ENCODE assay signal across 9 cellular contexts in genomic region chr5:10536931-10537579, GRCh38. TPM values are rescaled to one million over a fixed set of nuclear protein-coding genes. Genes with fewer than 3 reads are reported as not detected.
A peak's percentile ranks its signal among the peaks of the same experiment; 100 is the strongest.
DNase-seq lines count a peak whose midpoint lies in the region; ATAC-seq and TF ChIP-seq lines count a peak whose summit lies in the region.
"Had no signal": no experiment of that assay in that cellular context is flagged by ENCODE, and none has a peak within 500 bp of the region (broad histone marks: within the 10 kb centered on the region; RNA-seq: fewer than 3 reads in every experiment).

No MANE protein-coding gene starts in this region.

- dilution Hi-C loops in IMR-90 (cut with HindIII; ENCODE audit: low sequenced_read_pairs, unreplicated experiment): no loop called here

- no peak overlapping the region for H4K5ac ChIP-seq in IMR-90 (ENCODE audit: low read depth, low read length)

- POLR2A ChIA-PET in SK-N-SH (lab: Yijun Ruan, JAX) (no interaction called here), IMR-90 (lab: Charles Lee; ENCODE audit: unreplicated experiment) (interaction anchor here (0.6 kb wide), 1 partner anchor 9 kb away, joined by 10 read pairs; no protein-coding TSS in a partner anchor)

- no peak overlapping the region for H3K27ac ChIP-seq in SK-N-SH (ENCODE audit: low read depth in 2 of 2, low read length in 1 of 2)
- no peak overlapping the region for H3K27ac ChIP-seq in IMR-90 (ENCODE audit: insufficient read depth, low read length)
- peak overlapping the region; percentile 91 for H3K27ac ChIP-seq in angular gyrus (ENCODE audit: low read depth, low read length)
- no peak overlapping the region for H3K27ac ChIP-seq in sigmoid colon

- H3K79me2 ChIP-seq in SK-N-SH (ENCODE audit: insufficient read depth): no peaks in the 10 kb centered on the region

- H3K27me3 ChIP-seq in SK-N-SH (ENCODE audit: insufficient read depth) (no peaks in the 10 kb centered on the region), IMR-90 (ENCODE audit: control insufficient read depth, insufficient read depth, low read length) (no peaks in the 10 kb centered on the region), sigmoid colon (peaks cover 5 to 51% (median 10%) of the 10 kb centered on the region in 3 donors)

- H3F3A ChIP-seq in SK-N-SH (replicated peaks; ENCODE audit: insufficient read depth): peaks cover 5% of the 10 kb centered on the region

- no peak overlapping the region for H2BK5ac ChIP-seq in IMR-90 (ENCODE audit: low read depth, low read length, poor library complexity, severe bottlenecking)

- WGBS in SK-N-SH (ENCODE audit: low lambda C conversion rate): 86% methylated on average over 13 of the region's 13 CpGs
- 19% methylated on average over 9 of the region's 13 CpGs; no CpG with 5 or more reads in 1 of the 2 experiments for WGBS in IMR-90 (ENCODE audit: extremely low coverage in 2 of 2, insufficient read length in 1 of 2), 2 experiments
- 35% methylated on average over 13 of the region's 13 CpGs for WGBS in sigmoid colon, 2 donors

- no peaks in the 10 kb centered on the region for H4K20me1 ChIP-seq in SK-N-SH (ENCODE audit: insufficient read depth)
- no peaks in the 10 kb centered on the region for H4K20me1 ChIP-seq in IMR-90 (ENCODE audit: insufficient read depth, low read length)

- no peak overlapping the region for H2AK9ac ChIP-seq in IMR-90 (replicated peaks; ENCODE audit: low read depth, low read length, poor library complexity)

- intact Hi-C loops in IMR-90 (cut with micrococcal nuclease) (no loop called here), sigmoid colon (cut with DNase I) (no loop called here)

- H3K4me3 ChIP-seq in SK-N-SH (ENCODE audit: low read depth in 2 of 2, low read length in 1 of 2) (no peak overlapping the region), IMR-90 (ENCODE audit: insufficient read depth, low read depth, low read length) (no peak overlapping the region), sigmoid colon (no peak overlapping the region)

- no peaks in the 10 kb centered on the region for H3K9me2 ChIP-seq in SK-N-SH

- H3K4me2 ChIP-seq in SK-N-SH (no peak overlapping the region), IMR-90 (ENCODE audit: low read depth, low read length) (peak overlapping the region; percentile 64)

- no peak for TF ChIP-seq EP300 in SK-N-SH (IDR thresholded peaks at IDR 0.05; ENCODE audit: borderline replicate concordance in 1 of 2, low read depth in 1 of 2, low read length in 1 of 2)
- no peak for TF ChIP-seq EP300 in sigmoid colon (IDR thresholded peaks at IDR 0.05)

- TF ChIP-seq RAD21 in SK-N-SH (IDR thresholded peaks at IDR 0.05; ENCODE audit: low read length): no peak
- TF ChIP-seq RAD21 in IMR-90 (IDR thresholded peaks at IDR 0.05; ENCODE audit: low read length): no peak

- no peak overlapping the region for H3K14ac ChIP-seq in IMR-90 (replicated peaks; ENCODE audit: low read depth, low read length)

- no peak overlapping the region for H3K4ac ChIP-seq in IMR-90 (ENCODE audit: low read depth, low read length)

- H4K91ac ChIP-seq in IMR-90 (ENCODE audit: insufficient read depth, low read depth, low read length): no peak overlapping the region

- ATAC-seq in SK-N-SH treated with all-trans-retinoic acid at 6 μM for 48 hours: no peak
- ATAC-seq in IMR-90 (ENCODE audit: low read depth): peak; percentile 31
- no peak for ATAC-seq in GM21825 (IDR thresholded peaks at IDR 0.05; ENCODE audit: unreplicated experiment)

- H2BK20ac ChIP-seq in IMR-90 (ENCODE audit: low read depth, low read length): no peak overlapping the region

- TF ChIP-seq CTCF in SK-N-SH (IDR thresholded peaks at IDR 0.05): no peak
- TF ChIP-seq CTCF in IMR-90 (conservative IDR thresholded peaks at IDR 0.05; ENCODE audit: low read depth, low read length): no peak
- no peak for TF ChIP-seq CTCF in sigmoid colon (IDR thresholded peaks at IDR 0.05)

- no peak overlapping the region; the same call in 1 of the 2 replicates for H3K18ac ChIP-seq in IMR-90 (ENCODE audit: low read depth, low read length)

- no peak overlapping the region for H3K56ac ChIP-seq in IMR-90 (ENCODE audit: extremely low read depth, insufficient read depth, low read length)

- no peak overlapping the region for H2BK15ac ChIP-seq in IMR-90 (ENCODE audit: low read depth, low read length)

- DNase-seq in SK-N-SH (no peak), IMR-90 (no peak), sigmoid colon (peak; percentile 14), dermis blood vessel endothelial cell (no peak), EL (no peak)
- DNase-seq: T1000 had no signal

- H2AFZ ChIP-seq in SK-N-SH (ENCODE audit: low read depth): 0 out of 2 replicates have a peak overlapping the region, but pooled peaks have one; percentile 30
- H2AFZ ChIP-seq in IMR-90 (replicated peaks; ENCODE audit: low read length, poor library complexity): peak overlapping the region; percentile 82

- H3K4me1 ChIP-seq in SK-N-SH (ENCODE audit: control insufficient read depth in 1 of 2, insufficient read depth in 2 of 2, low read depth in 1 of 2, low read length in 1 of 2): peaks cover 6 to 7% of the 10 kb centered on the region in 2 experiments; a peak in 3 of 4 replicates
- peaks cover 13% of the 10 kb centered on the region for H3K4me1 ChIP-seq in IMR-90 (ENCODE audit: control insufficient read depth, insufficient read depth, low read length)
- peaks cover 0 to 6% (median 0%) of the 10 kb centered on the region in 4 donors for H3K4me1 ChIP-seq in sigmoid colon

- peak overlapping the region; percentile 69 for H2BK120ac ChIP-seq in IMR-90 (ENCODE audit: low read depth, low read length)

- TF ChIP-seq POLR2A in IMR-90 (IDR thresholded peaks at IDR 0.05; ENCODE audit: low read depth, low read length) (no peak), sigmoid colon (IDR thresholded peaks at IDR 0.05) (no peak)

- peaks cover 4% of the 10 kb centered on the region; the same call in 1 of the 2 replicates for H3K9me1 ChIP-seq in IMR-90 (ENCODE audit: insufficient read depth, low read length)

- H3K79me1 ChIP-seq in IMR-90 (ENCODE audit: low read depth in 1 of 2, low read length in 2 of 2): no peaks in the 10 kb centered on the region

- H3K36me3 ChIP-seq in SK-N-SH (replicated peaks in 1 of 2; ENCODE audit: control insufficient read depth in 1 of 2, insufficient read depth in 2 of 2, low read length in 1 of 2) (no peaks in the 10 kb centered on the region), IMR-90 (ENCODE audit: control insufficient read depth, insufficient read depth, low read length) (no peaks in the 10 kb centered on the region), sigmoid colon (no peaks in the 10 kb centered on the region)

- H3K23ac ChIP-seq in IMR-90 (ENCODE audit: low read depth, low read length): peak overlapping the region; percentile 54; the same call in 1 of the 2 replicates

- no peak overlapping the region for H3K9ac ChIP-seq in SK-N-SH
- H3K9ac ChIP-seq in IMR-90 (ENCODE audit: low read depth, low read length): no peak overlapping the region

- H3K9me3 ChIP-seq in SK-N-SH: no peaks in the 10 kb centered on the region
- no peaks in the 10 kb centered on the region for H3K9me3 ChIP-seq in IMR-90 (ENCODE audit: control insufficient read depth, insufficient read depth, low read length)
- H3K9me3 ChIP-seq in sigmoid colon: no peaks in the 10 kb centered on the region

- in situ Hi-C loops in IMR-90 (cut with MboI; ENCODE audit: low sequenced_read_pairs): no loop called here

- no TSS peak for BruUV-seq in IMR-90 (replicated peaks; lab: Mats Ljungman, UMichigan)

- peak overlapping the region in 1 of 2 experiments; percentile 9; a peak in 1 of 4 replicates for H4K8ac ChIP-seq in IMR-90 (ENCODE audit: low read depth in 2 of 2, low read length in 2 of 2)

- H2AK5ac ChIP-seq in IMR-90 (ENCODE audit: low read depth, low read length): 0 out of 2 replicates have a peak overlapping the region, but pooled peaks have one; percentile 8

- CTCF ChIA-PET in SK-N-SH (lab: Yijun Ruan, JAX) (interaction anchor here (0.9 kb wide), 1 partner anchor 9 kb away, joined by 3 read pairs; no protein-coding TSS in a partner anchor), IMR-90 (lab: Yijun Ruan, JAX) (interaction anchor here (0.7 kb wide), 1 partner anchor 9 kb away, joined by 3 read pairs; no protein-coding TSS in a partner anchor)

TF ChIP-seq in SK-N-SH treated with all-trans-retinoic acid at 6 μM for 48 hours, 23 proteins besides CTCF, POLR2A, EP300 and RAD21 (continues in another document):
- TF ChIP-seq TCF4 (CRISPR knock-in tag; IDR thresholded peaks at IDR 0.05; ENCODE audit: borderline replicate concordance): no peak

TF ChIP-seq in IMR-90, 13 proteins besides CTCF, POLR2A, EP300 and RAD21:
- TF ChIP-seq MAFK (IDR thresholded peaks at IDR 0.05; ENCODE audit: low read depth, low read length): 0 out of 2 replicates have a peak, but pooled peaks have one; percentile 19
- no peak for TF ChIP-seq USF2 (IDR thresholded peaks at IDR 0.05; ENCODE audit: low read depth, low read length)

RNA-seq across cellular contexts. Expression of gene ANKRD33B, which starts 26.8 kb away (rescaled TPM):
- polyA plus RNA-seq in SK-N-SH (2012; rRNA removed) (1.8 and 1.9 TPM in 2 replicates), IMR-90 (2012; rRNA removed) (3.3 and 3.8 TPM in 2 replicates), sigmoid colon (1 to 10 TPM in 2 of 3 donors, under 1 TPM in 1; 0.23 to 2.1 (median 1.2) TPM)
- 1.2 and 1.7 TPM in 2 replicates for polyA plus RNA-seq in SK-N-SH (2012; cell fraction: cytosol; rRNA removed)
- 4.3 and 7.0 TPM in 2 replicates for polyA plus RNA-seq in SK-N-SH (2012; cell fraction: nucleus; rRNA removed)
- total RNA-seq in IMR-90 (2012; rRNA removed) (2.5 and 2.8 TPM in 2 replicates), sigmoid colon (1 to 10 TPM; 2.7 to 4.6 (median 3.6) TPM), dermis blood vessel endothelial cell (2.0 and 3.4 TPM in 2 replicates)
- 2.2 and 3.2 TPM in 2 replicates for polyA plus RNA-seq in IMR-90 (2012; cell fraction: cytosol; rRNA removed)
- 13.5 and 13.8 TPM in 2 replicates for polyA plus RNA-seq in IMR-90 (2012; cell fraction: nucleus; rRNA removed; ENCODE audit: low replicate concordance)
